8 cellular contexts compared by ENCODE assay signal in the genomic region with DNA sequence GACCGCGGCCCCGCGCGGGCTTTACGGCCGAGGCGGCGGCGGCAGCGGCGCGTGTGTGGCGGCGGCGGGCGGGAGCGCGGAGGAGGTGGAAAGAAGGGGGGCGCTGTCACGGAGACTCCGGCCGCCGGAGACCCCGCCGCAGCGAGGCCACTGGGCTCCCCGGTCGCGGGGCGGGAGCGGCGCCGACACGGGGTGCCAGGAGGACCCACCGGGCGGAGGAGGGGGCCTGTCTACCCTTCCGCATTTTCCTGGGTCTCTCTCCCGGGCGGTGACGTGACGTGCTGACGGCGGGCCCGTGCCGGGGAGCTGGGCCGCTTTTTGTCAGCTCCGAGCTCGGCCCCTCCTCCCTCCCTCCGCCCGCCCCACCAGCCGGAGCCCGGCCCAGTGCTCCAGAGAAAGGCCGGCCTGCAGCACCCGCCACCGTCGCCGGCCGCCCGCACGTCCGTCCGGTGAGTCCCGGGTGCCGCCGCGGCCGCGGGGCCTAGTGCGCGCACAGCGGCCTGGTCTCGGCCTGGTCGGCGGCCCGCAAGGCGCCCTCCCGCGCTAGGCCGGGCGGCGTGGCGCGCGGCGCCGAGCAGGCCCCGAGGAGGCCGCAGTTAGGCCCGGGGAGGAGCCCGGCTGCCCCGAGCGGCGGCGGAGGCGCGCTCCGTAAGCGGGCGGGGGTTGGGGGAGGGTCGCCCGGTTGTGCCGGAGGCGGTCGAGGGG. TPM values are rescaled to one million over a fixed set of nuclear protein-coding genes. Genes with fewer than 3 reads are reported as not detected.
DNase-seq lines count a peak whose midpoint lies in the region; ATAC-seq and TF ChIP-seq lines count a peak whose summit lies in the region.

ZFX (plus strand) TSS at position 384 of the 705 bp plus-strand sequence. CDS start 23,014 bp downstream, outside the sequence.

- H3K4me3 ChIP-seq in aorta (ENCODE audit: low read length in 2 of 2) = peak within 1 kb of the TSS; percentile 84 to 97

- no peak; the same call in 1 of the 2 replicates for TF ChIP-seq CTCF in C4-2B (conservative IDR thresholded peaks at IDR 0.05)

- intact Hi-C loops in left ventricle myocardium superior (cut with micrococcal nuclease) = no loop called here
- intact Hi-C loops in aorta (cut with DNase I) = loop anchor here (2.0 kb wide), 1 partner anchor 95 kb away; the partner anchor contains the start of gene EIF2S3 (in 2 of the 2)

- 0% methylated on average over 70 to 74 of the region's 105 CpGs; no CpG with 5 or more reads in 1 of the 3 donors for WGBS in adipose tissue, 3 donors
- WGBS in aorta, 2 donors = 1% methylated on average over 73 to 105 of the region's 105 CpGs

- no peaks in the 10 kb centered on the region for H3K36me3 ChIP-seq in aorta (ENCODE audit: control insufficient read depth in 1 of 2, insufficient read depth in 2 of 2, low read length in 1 of 2)

- DNase-seq in SW480 (ENCODE audit: low spot score) = peak; percentile 50
- peak; percentile 77 for DNase-seq in left ventricle myocardium superior
- peak; percentile 46 for DNase-seq in putamen (ENCODE audit: low spot score)
- peak; percentile 89 to 90 for DNase-seq in aorta

- peaks cover 0 to 3% of the 10 kb centered on the region in 2 donors for H3K4me1 ChIP-seq in aorta (ENCODE audit: control insufficient read depth in 1 of 2, insufficient read depth in 2 of 2, low read length in 2 of 2)

- peak within 1 kb of the TSS; percentile 98 for H3K27ac ChIP-seq in C4-2B
- peak within 1 kb of the TSS; percentile 97 for H3K27ac ChIP-seq in adipose tissue (ENCODE audit: low read depth, low read length)
- H3K27ac ChIP-seq in aorta (ENCODE audit: low read depth in 1 of 2, low read length in 2 of 2) = peak within 1 kb of the TSS; percentile 99 to 100

- ATAC-seq in GM19324 (IDR thresholded peaks at IDR 0.05; ENCODE audit: low FRiP score, unreplicated experiment) (peak; percentile 55), HG03439 (IDR thresholded peaks at IDR 0.05; ENCODE audit: unreplicated experiment) (peak; percentile 37), left ventricle myocardium superior (peak; percentile 68), aorta (ENCODE audit: low FRiP score) (peak; percentile 82)

- no peaks in the 10 kb centered on the region for H3K9me3 ChIP-seq in aorta (ENCODE audit: control insufficient read depth, low read length)

- H3K27me3 ChIP-seq in aorta (ENCODE audit: control insufficient read depth in 1 of 2, insufficient read depth in 2 of 2, low read length in 1 of 2) = no peaks in the 10 kb centered on the region

RNA-seq across cellular contexts. Expression of gene ZFX, which starts in this region (rescaled TPM):
- polyA plus RNA-seq in adipose tissue (10 to 100 TPM in 2 of 3 donors, 1 to 10 TPM in 1; 3.5 to 14.0 (median 10.8) TPM), aorta (10 to 100 TPM in 1 of 2 donors, 1 to 10 TPM in 1; 7.1 to 12.8 TPM)
- total RNA-seq in left ventricle myocardium superior (35.3 TPM), aorta (10 to 100 TPM; 66.1 to 76.3 TPM)

Comparison
In these comparisons a context has a peak if more than half of its experiments do, and no peak if none do; other contexts are left out.
1. Peak in every context shown above with its lines: DNase-seq, ATAC-seq, H3K4me3 ChIP-seq and H3K27ac ChIP-seq.